ENCODE assay signal across 22 cellular contexts in the genomic region with DNA sequence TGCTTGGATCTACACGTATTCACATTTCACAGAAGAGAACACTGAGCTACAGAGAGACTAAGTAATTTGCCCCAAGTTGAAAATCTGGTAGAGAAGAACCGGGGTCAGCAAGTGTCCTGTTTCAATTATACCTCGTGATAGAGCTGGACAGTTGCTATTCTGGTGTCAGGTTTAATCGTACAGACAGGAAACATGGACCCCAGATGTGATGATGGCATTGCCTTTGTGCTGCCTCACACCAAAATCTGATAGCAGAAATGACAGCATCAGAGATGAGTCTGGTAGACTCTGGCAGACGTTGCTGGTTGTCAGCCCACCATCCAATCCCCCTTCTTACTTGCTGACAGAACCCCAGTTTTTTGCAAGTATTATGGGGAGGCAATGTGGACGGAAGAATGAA.
"Had no signal": no experiment of that assay in that cellular context is flagged by ENCODE, and none has a peak within 500 bp of the region (broad histone marks: within the 10 kb centered on the region; RNA-seq: fewer than 3 reads in every experiment).

No MANE protein-coding gene starts in this region.

- H3K27ac ChIP-seq: coronary artery, esophagus squamous epithelium, heart right ventricle, lower lobe of right lung, ovary, psoas muscle, thyroid gland had no signal

- H3K9me3 ChIP-seq: esophagus squamous epithelium, heart right ventricle, lower lobe of right lung, ovary, psoas muscle, thyroid gland had no signal

- H3K27me3 ChIP-seq: esophagus squamous epithelium, ovary, thyroid gland had no signal

- H3K36me3 ChIP-seq: esophagus squamous epithelium, heart right ventricle, lower lobe of right lung, ovary, thyroid gland had no signal

- FAIRE-seq: kidney had no signal

- H3K4me3 ChIP-seq: coronary artery, esophagus squamous epithelium, heart right ventricle, lower lobe of right lung, ovary, psoas muscle, thyroid gland had no signal

- DNase-seq: activated B cell treated with CpG ODN at 0.5 μM for 24 hours; activated CD4-positive, alpha-beta T cell treated with anti-CD3 and anti-CD28 coated beads for 36 hours; activated CD4-positive, alpha-beta T cell treated with anti-CD3 and anti-CD28 coated beads, Interleukin-2, amount 50 U/mL, for 4 hours; activated CD8-positive, alpha-beta memory T cell treated with anti-CD3 and anti-CD28 coated beads for 24 hours; activated CD8-positive, alpha-beta memory T cell treated with anti-CD3 and anti-CD28 coated beads, Interleukin-2, amount 50 U/mL, for 48 hours; activated naive CD4-positive, alpha-beta T cell; activated T-cell treated with anti-CD3 and anti-CD28 coated beads, Interleukin-2, amount 50 U/mL, for 4 hours; cerebellar nuclear complex; esophagus squamous epithelium; heart right ventricle; kidney; lower lobe of right lung; natural killer cell; ovary; psoas muscle; right cardiac atrium; stimulated activated CD4-positive, alpha-beta T cell treated with anti-CD3 and anti-CD28 coated beads, Interleukin-12 subunit alpha, Interleukin-12 subunit beta, amount 100 ng/mL, for 4 hours; stimulated activated CD4-positive, alpha-beta T cell treated with anti-CD3 and anti-CD28 coated beads, Interleukin-4, amount 100 ng/mL, for 4 hours; substantia nigra; thyroid gland had no signal

- H3K4me1 ChIP-seq: heart right ventricle, lower lobe of right lung, psoas muscle, thyroid gland had no signal

- ATAC-seq: activated CD4-positive, alpha-beta T cell treated with anti-CD3 and anti-CD28 coated beads for 36 hours; activated T-cell treated with anti-CD3 and anti-CD28 coated beads, Interleukin-2, amount 50 U/mL, for 4 hours; heart right ventricle; left lobe of liver; lower lobe of right lung; natural killer cell; psoas muscle; right cardiac atrium had no signal
